In the genomic region with DNA sequence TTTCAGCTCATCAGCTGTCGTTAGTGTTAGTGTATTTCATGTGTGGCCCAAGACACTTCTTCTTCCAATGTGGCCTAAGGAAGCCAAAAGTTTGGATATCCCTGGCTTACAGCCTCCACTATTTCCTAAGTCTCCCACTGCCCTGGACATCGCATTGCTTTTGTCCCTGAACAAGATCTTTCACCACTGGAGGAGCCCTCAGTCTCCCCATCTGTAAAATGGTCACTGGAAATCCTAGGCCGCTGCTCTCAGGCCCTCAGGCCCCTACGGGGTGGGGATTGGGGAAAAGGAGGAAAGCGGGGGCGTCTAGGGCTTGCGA, we compare ENCODE assay signal across 1 cellular context.
TF ChIP-seq lines count a peak whose summit lies in the region.

No MANE protein-coding gene starts in this region.

TF ChIP-seq in SK-N-SH treated with all-trans-retinoic acid at 6 μM for 48 hours, 23 proteins besides CTCF, POLR2A, EP300 and RAD21 (continued from another document):
- TF ChIP-seq BACH2 (CRISPR knock-in tag; IDR thresholded peaks at IDR 0.05; ENCODE audit: borderline replicate concordance): no peak
- no peak for TF ChIP-seq ZFP30 (CRISPR knock-in tag; IDR thresholded peaks at IDR 0.05)
- TF ChIP-seq ZNF70 (CRISPR knock-in tag; IDR thresholded peaks at IDR 0.05): no peak
- TF ChIP-seq ARNTL (CRISPR knock-in tag; IDR thresholded peaks at IDR 0.05; ENCODE audit: borderline replicate concordance, low read depth): no peak
- no peak for TF ChIP-seq GLIS3 (CRISPR knock-in tag; IDR thresholded peaks at IDR 0.05)
- TF ChIP-seq OSR1 (CRISPR knock-in tag; IDR thresholded peaks at IDR 0.05): no peak
- no peak for TF ChIP-seq SNAI2 (CRISPR knock-in tag; IDR thresholded peaks at IDR 0.05)
- no peak for TF ChIP-seq ZFP3 (CRISPR knock-in tag; IDR thresholded peaks at IDR 0.05)
- no peak for TF ChIP-seq PPARA (CRISPR knock-in tag; IDR thresholded peaks at IDR 0.05; ENCODE audit: borderline replicate concordance)
- TF ChIP-seq ISL1 (CRISPR knock-in tag; IDR thresholded peaks at IDR 0.05): no peak
- TF ChIP-seq POU6F1 (CRISPR knock-in tag; IDR thresholded peaks at IDR 0.05; ENCODE audit: borderline replicate concordance, low read depth): no peak
- TF ChIP-seq, protein P1, sequence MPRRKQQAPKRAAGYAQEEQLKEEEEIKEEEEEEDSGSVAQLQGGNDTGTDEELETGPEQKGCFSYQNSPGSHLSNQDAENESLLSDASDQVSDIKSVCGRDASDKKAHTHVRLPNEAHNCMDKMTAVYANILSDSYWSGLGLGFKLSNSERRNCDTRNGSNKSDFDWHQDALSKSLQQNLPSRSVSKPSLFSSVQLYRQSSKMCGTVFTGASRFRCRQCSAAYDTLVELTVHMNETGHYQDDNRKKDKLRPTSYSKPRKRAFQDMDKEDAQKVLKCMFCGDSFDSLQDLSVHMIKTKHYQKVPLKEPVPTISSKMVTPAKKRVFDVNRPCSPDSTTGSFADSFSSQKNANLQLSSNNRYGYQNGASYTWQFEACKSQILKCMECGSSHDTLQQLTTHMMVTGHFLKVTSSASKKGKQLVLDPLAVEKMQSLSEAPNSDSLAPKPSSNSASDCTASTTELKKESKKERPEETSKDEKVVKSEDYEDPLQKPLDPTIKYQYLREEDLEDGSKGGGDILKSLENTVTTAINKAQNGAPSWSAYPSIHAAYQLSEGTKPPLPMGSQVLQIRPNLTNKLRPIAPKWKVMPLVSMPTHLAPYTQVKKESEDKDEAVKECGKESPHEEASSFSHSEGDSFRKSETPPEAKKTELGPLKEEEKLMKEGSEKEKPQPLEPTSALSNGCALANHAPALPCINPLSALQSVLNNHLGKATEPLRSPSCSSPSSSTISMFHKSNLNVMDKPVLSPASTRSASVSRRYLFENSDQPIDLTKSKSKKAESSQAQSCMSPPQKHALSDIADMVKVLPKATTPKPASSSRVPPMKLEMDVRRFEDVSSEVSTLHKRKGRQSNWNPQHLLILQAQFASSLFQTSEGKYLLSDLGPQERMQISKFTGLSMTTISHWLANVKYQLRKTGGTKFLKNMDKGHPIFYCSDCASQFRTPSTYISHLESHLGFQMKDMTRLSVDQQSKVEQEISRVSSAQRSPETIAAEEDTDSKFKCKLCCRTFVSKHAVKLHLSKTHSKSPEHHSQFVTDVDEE (CRISPR knock-in tag; IDR thresholded peaks at IDR 0.05): no peak
- no peak for TF ChIP-seq ZC3H10 (CRISPR knock-in tag; IDR thresholded peaks at IDR 0.05)
- TF ChIP-seq TOX (CRISPR knock-in tag; IDR thresholded peaks at IDR 0.05; ENCODE audit: borderline replicate concordance): no peak
- no peak for TF ChIP-seq TCF4 (CRISPR knock-in tag; IDR thresholded peaks at IDR 0.05; ENCODE audit: borderline replicate concordance)
- TF ChIP-seq, protein P2, sequence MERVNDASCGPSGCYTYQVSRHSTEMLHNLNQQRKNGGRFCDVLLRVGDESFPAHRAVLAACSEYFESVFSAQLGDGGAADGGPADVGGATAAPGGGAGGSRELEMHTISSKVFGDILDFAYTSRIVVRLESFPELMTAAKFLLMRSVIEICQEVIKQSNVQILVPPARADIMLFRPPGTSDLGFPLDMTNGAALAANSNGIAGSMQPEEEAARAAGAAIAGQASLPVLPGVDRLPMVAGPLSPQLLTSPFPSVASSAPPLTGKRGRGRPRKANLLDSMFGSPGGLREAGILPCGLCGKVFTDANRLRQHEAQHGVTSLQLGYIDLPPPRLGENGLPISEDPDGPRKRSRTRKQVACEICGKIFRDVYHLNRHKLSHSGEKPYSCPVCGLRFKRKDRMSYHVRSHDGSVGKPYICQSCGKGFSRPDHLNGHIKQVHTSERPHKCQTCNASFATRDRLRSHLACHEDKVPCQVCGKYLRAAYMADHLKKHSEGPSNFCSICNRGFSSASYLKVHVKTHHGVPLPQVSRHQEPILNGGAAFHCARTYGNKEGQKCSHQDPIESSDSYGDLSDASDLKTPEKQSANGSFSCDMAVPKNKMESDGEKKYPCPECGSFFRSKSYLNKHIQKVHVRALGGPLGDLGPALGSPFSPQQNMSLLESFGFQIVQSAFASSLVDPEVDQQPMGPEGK (CRISPR knock-in tag; IDR thresholded peaks at IDR 0.05; ENCODE audit: borderline replicate concordance): no peak
- no peak for TF ChIP-seq CSDC2 (CRISPR knock-in tag; IDR thresholded peaks at IDR 0.05)
